2 cellular contexts compared by ENCODE assay signal in the genomic region with DNA sequence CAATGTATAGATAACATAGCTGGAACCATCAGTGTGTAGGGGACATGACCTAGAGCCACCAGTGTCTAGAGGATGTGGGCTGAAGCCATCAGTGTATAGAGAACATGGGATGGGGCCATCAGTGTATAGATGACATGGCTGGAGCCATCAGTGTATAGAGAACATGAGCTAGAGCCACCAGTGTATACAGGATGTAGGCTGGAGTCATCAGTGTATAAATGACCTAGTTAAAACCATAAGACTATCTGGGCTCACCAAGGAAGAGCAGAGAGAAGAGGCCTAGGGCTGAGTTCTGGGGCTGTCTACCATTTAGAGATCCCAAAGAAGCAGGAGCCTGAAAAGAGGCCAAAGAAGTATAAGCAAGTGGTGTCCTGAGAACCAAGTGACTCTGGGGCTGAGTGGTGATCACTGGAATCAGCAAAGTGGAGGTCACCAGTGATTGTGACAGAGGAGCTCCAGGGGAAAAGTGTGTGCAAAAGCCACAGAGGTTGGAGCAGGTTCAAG.
TF ChIP-seq lines count a peak whose summit lies in the region.

No MANE protein-coding gene starts in this region.

TF ChIP-seq in IMR-90, 13 proteins besides CTCF, POLR2A, EP300 and RAD21:
- TF ChIP-seq MAFK (IDR thresholded peaks at IDR 0.05; ENCODE audit: low read depth, low read length) (no peak), NFE2L2 (IDR thresholded peaks at IDR 0.05; ENCODE audit: low read depth, low read length) (no peak), CHD1 (IDR thresholded peaks at IDR 0.05; ENCODE audit: low read depth, low read length) (no peak), RCOR1 (IDR thresholded peaks at IDR 0.05; ENCODE audit: insufficient replicate concordance, low read length) (no peak), FOS (IDR thresholded peaks at IDR 0.05; ENCODE audit: low read depth, low read length) (no peak), MAZ (IDR thresholded peaks at IDR 0.05; ENCODE audit: borderline replicate concordance, low read depth, low read length) (no peak), SMC3 (IDR thresholded peaks at IDR 0.05; ENCODE audit: low read depth, low read length) (no peak), MXI1 (IDR thresholded peaks at IDR 0.05; ENCODE audit: borderline replicate concordance, low read depth, low read length) (no peak), BHLHE40 (IDR thresholded peaks at IDR 0.05; ENCODE audit: low read depth, low read length) (no peak), RFX5 (IDR thresholded peaks at IDR 0.05; ENCODE audit: low read depth, low read length) (no peak), CEBPB (IDR thresholded peaks at IDR 0.05; ENCODE audit: low read depth, low read length) (no peak)
- TF ChIP-seq, protein P1, sequence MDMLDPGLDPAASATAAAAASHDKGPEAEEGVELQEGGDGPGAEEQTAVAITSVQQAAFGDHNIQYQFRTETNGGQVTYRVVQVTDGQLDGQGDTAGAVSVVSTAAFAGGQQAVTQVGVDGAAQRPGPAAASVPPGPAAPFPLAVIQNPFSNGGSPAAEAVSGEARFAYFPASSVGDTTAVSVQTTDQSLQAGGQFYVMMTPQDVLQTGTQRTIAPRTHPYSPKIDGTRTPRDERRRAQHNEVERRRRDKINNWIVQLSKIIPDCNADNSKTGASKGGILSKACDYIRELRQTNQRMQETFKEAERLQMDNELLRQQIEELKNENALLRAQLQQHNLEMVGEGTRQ (IDR thresholded peaks at IDR 0.05; ENCODE audit: low read depth, low read length) = no peak
- TF ChIP-seq, protein P2, sequence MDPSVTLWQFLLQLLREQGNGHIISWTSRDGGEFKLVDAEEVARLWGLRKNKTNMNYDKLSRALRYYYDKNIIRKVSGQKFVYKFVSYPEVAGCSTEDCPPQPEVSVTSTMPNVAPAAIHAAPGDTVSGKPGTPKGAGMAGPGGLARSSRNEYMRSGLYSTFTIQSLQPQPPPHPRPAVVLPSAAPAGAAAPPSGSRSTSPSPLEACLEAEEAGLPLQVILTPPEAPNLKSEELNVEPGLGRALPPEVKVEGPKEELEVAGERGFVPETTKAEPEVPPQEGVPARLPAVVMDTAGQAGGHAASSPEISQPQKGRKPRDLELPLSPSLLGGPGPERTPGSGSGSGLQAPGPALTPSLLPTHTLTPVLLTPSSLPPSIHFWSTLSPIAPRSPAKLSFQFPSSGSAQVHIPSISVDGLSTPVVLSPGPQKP (IDR thresholded peaks at IDR 0.05; ENCODE audit: borderline replicate concordance, low read depth, low read length) = no peak

TF ChIP-seq in GM12878, 131 proteins besides CTCF, POLR2A, EP300 and RAD21:
- TF ChIP-seq IKZF1 (conservative IDR thresholded peaks at IDR 0.05) (no peak), HDGF (IDR thresholded peaks at IDR 0.05) (no peak)
